8 cellular contexts compared by ENCODE assay signal in the genomic region with DNA sequence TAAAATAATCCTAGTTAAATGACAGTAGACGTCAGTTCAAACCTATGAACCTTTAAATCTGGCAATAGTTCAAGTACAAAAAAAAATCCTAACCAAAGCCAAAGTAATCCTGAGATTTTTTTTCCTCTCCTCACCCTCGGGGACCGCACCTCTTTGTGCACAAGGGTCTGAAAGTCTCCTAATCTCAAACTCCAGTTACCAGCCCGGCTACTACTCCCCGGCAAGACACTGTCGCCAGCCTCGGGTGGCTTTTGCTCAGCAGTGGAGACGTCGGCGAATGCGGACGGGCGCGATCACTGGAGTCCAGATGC. TPM values are rescaled to one million over a fixed set of nuclear protein-coding genes. Genes with fewer than 3 reads are reported as not detected.
DNase-seq lines count a peak whose midpoint lies in the region; ATAC-seq and TF ChIP-seq lines count a peak whose summit lies in the region.

No MANE protein-coding gene starts in this region.

- peak overlapping the region; percentile 98 to 99 for H3K27ac ChIP-seq in SK-N-SH (ENCODE audit: low read depth in 2 of 2, low read length in 1 of 2)
- peak overlapping the region; percentile 96 to 97 (median 96) for H3K27ac ChIP-seq in gastrocnemius medialis

- H3K79me2 ChIP-seq in SK-N-SH (ENCODE audit: insufficient read depth): peaks cover 81% of the 10 kb centered on the region

- peak overlapping the region; percentile 90 for H3K4me3 Mint-ChIP-seq in activated T-cell treated with anti-CD3 and anti-CD28 coated beads, Interleukin-2, amount 50 U/mL, for 4 hours

- H3K36me3 ChIP-seq in SK-N-SH (replicated peaks in 1 of 2; ENCODE audit: control insufficient read depth in 1 of 2, insufficient read depth in 2 of 2, low read length in 1 of 2) (peaks cover 30 to 45% of the 10 kb centered on the region in 2 experiments), gastrocnemius medialis (peaks cover 0 to 23% of the 10 kb centered on the region in 2 donors)

- peak overlapping the region; percentile 5; the same call in 1 of the 2 replicates for H2AFZ ChIP-seq in SK-N-SH (ENCODE audit: low read depth)

- 1% methylated on average over 14 of the region's 14 CpGs for WGBS in SK-N-SH (ENCODE audit: low lambda C conversion rate)

- CTCF ChIA-PET in SK-N-SH (lab: Yijun Ruan, JAX): no interaction called here

- H3K4me3 ChIP-seq in SK-N-SH (ENCODE audit: low read depth in 2 of 2, low read length in 1 of 2) (peak overlapping the region; percentile 82 to 94), fibroblast of villous mesenchyme (ENCODE audit: low read depth, low read length) (peak overlapping the region; percentile 94), gastrocnemius medialis (peak overlapping the region; percentile 85 to 96 (median 88))

- TF ChIP-seq CTCF in SK-N-SH (IDR thresholded peaks at IDR 0.05): no peak
- no peak for TF ChIP-seq CTCF in fibroblast of villous mesenchyme (IDR thresholded peaks at IDR 0.05; ENCODE audit: insufficient read depth, low read depth, low read length)
- TF ChIP-seq CTCF in gastrocnemius medialis (IDR thresholded peaks at IDR 0.05 in 4 of 5, conservative IDR thresholded peaks at IDR 0.05 in 1 of 5): no peak

- intact Hi-C loops in gastrocnemius medialis (cut with DNase I; ENCODE audit: low total_unique reads) (loop anchor here (1.0 to 10.0 kb wide), 6 partner anchors 58 to 564 kb away; a partner anchor contains a TSS), posterior vena cava (cut with DNase I) (no loop called here)

- in situ Hi-C loops in gastrocnemius medialis (cut with MboI; ENCODE audit: low sequenced_read_pairs in 4 of 4): loop anchor here (10.0 to 25.0 kb wide), 4 partner anchors 144 to 572 kb away; a partner anchor contains a TSS

- TF ChIP-seq RAD21 in SK-N-SH (IDR thresholded peaks at IDR 0.05; ENCODE audit: low read length): no peak

- no peak for ATAC-seq in activated T-cell treated with anti-CD3 and anti-CD28 coated beads, Interleukin-2, amount 50 U/mL, for 4 hours
- ATAC-seq in gastrocnemius medialis (peak; percentile 40 to 42), HG02973 (IDR thresholded peaks at IDR 0.05; ENCODE audit: unreplicated experiment) (no peak), GM19397 (IDR thresholded peaks at IDR 0.05; ENCODE audit: unreplicated experiment) (no peak)

- no peak for DNase-seq in activated T-cell treated with anti-CD3 and anti-CD28 coated beads, Interleukin-2, amount 50 U/mL, for 4 hours
- no peak for DNase-seq in activated T-cell treated with anti-CD3 and anti-CD28 coated beads, Interleukin-2, amount 50 U/mL, for 48 hours
- DNase-seq in SK-N-SH: no peak
- DNase-seq in fibroblast of villous mesenchyme (ENCODE audit: low read depth): no peak
- DNase-seq in gastrocnemius medialis: no peak
- no peak for DNase-seq in posterior vena cava (ENCODE audit: low spot score)

- H3K4me2 ChIP-seq in SK-N-SH: peak overlapping the region; percentile 90

- H3K27me3 Mint-ChIP-seq in activated T-cell treated with anti-CD3 and anti-CD28 coated beads, Interleukin-2, amount 50 U/mL, for 4 hours (ENCODE audit: low read depth): no peaks in the 10 kb centered on the region

- no peak for TF ChIP-seq POLR2A in gastrocnemius medialis (IDR thresholded peaks at IDR 0.05)

- H3K9me3 ChIP-seq in SK-N-SH (no peaks in the 10 kb centered on the region), gastrocnemius medialis (no peaks in the 10 kb centered on the region)

- peaks cover 44% of the 10 kb centered on the region for H4K20me1 ChIP-seq in SK-N-SH (ENCODE audit: insufficient read depth)

- peaks cover 6 to 8% of the 10 kb centered on the region in 2 experiments; a peak in 3 of 4 replicates for H3K4me1 ChIP-seq in SK-N-SH (ENCODE audit: control insufficient read depth in 1 of 2, insufficient read depth in 2 of 2, low read depth in 1 of 2, low read length in 1 of 2)
- peaks cover 37 to 40% of the 10 kb centered on the region in 2 donors for H3K4me1 ChIP-seq in gastrocnemius medialis

- H3K9me3 Mint-ChIP-seq in activated T-cell treated with anti-CD3 and anti-CD28 coated beads, Interleukin-2, amount 50 U/mL, for 4 hours: no peaks in the 10 kb centered on the region

- POLR2A ChIA-PET in SK-N-SH (lab: Yijun Ruan, JAX): no interaction called here

- no peak for TF ChIP-seq EP300 in SK-N-SH (IDR thresholded peaks at IDR 0.05; ENCODE audit: borderline replicate concordance in 1 of 2, low read depth in 1 of 2, low read length in 1 of 2)

- peaks cover 36% of the 10 kb centered on the region for H3F3A ChIP-seq in SK-N-SH (replicated peaks; ENCODE audit: insufficient read depth)

- H3K4me1 Mint-ChIP-seq in activated T-cell treated with anti-CD3 and anti-CD28 coated beads, Interleukin-2, amount 50 U/mL, for 4 hours (ENCODE audit: low read depth): peaks cover 34% of the 10 kb centered on the region

- no peaks in the 10 kb centered on the region for H3K27me3 ChIP-seq in SK-N-SH (ENCODE audit: insufficient read depth)
- no peaks in the 10 kb centered on the region for H3K27me3 ChIP-seq in gastrocnemius medialis

- peak overlapping the region; percentile 99 for H3K9ac ChIP-seq in SK-N-SH

- H3K36me3 Mint-ChIP-seq in activated T-cell treated with anti-CD3 and anti-CD28 coated beads, Interleukin-2, amount 50 U/mL, for 4 hours (ENCODE audit: insufficient read depth): peaks cover 14% of the 10 kb centered on the region

- H3K9me2 ChIP-seq in SK-N-SH: no peaks in the 10 kb centered on the region

TF ChIP-seq in SK-N-SH, 30 proteins besides CTCF, POLR2A, EP300 and RAD21:
- TF ChIP-seq, protein P1, sequence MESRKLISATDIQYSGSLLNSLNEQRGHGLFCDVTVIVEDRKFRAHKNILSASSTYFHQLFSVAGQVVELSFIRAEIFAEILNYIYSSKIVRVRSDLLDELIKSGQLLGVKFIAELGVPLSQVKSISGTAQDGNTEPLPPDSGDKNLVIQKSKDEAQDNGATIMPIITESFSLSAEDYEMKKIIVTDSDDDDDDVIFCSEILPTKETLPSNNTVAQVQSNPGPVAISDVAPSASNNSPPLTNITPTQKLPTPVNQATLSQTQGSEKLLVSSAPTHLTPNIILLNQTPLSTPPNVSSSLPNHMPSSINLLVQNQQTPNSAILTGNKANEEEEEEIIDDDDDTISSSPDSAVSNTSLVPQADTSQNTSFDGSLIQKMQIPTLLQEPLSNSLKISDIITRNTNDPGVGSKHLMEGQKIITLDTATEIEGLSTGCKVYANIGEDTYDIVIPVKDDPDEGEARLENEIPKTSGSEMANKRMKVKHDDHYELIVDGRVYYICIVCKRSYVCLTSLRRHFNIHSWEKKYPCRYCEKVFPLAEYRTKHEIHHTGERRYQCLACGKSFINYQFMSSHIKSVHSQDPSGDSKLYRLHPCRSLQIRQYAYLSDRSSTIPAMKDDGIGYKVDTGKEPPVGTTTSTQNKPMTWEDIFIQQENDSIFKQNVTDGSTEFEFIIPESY (IDR thresholded peaks at IDR 0.05; ENCODE audit: borderline replicate concordance, low read depth): 0 out of 2 replicates have a peak, but pooled peaks have one; percentile 10
- TF ChIP-seq RCOR1 (IDR thresholded peaks at IDR 0.05; ENCODE audit: low read length) (no peak), FOXM1 (IDR thresholded peaks at IDR 0.05; ENCODE audit: low read depth) (0 out of 2 replicates have a peak, but pooled peaks have one; percentile 10), EZH2phosphoT487 (IDR thresholded peaks at IDR 0.05; ENCODE audit: borderline replicate concordance, low read depth) (no peak)
- TF ChIP-seq, protein P2, sequence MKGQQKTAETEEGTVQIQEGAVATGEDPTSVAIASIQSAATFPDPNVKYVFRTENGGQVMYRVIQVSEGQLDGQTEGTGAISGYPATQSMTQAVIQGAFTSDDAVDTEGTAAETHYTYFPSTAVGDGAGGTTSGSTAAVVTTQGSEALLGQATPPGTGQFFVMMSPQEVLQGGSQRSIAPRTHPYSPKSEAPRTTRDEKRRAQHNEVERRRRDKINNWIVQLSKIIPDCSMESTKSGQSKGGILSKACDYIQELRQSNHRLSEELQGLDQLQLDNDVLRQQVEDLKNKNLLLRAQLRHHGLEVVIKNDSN (IDR thresholded peaks at IDR 0.05; ENCODE audit: borderline replicate concordance, low read depth): no peak

RNA-seq across cellular contexts. Expression of a gene that starts 0.4 kb away (rescaled TPM):
- 100 to 1,000 TPM; 114 to 124 (median 123) TPM for total RNA-seq in activated T-cell treated with anti-CD3 and anti-CD28 coated beads, Interleukin-2, amount 50 U/mL, for 4 hours
- 147 and 191 TPM in 2 replicates for polyA plus RNA-seq in SK-N-SH (2012; rRNA removed)
- polyA plus RNA-seq in SK-N-SH (2012; cell fraction: cytosol; rRNA removed): 141 and 148 TPM in 2 replicates
- 118 and 233 TPM in 2 replicates for polyA plus RNA-seq in SK-N-SH (2012; cell fraction: nucleus; rRNA removed)
- total RNA-seq in fibroblast of villous mesenchyme: 381 and 523 TPM in 2 replicates
- total RNA-seq in gastrocnemius medialis: 100 to 1,000 TPM in 3 of 4 donors, 10 to 100 TPM in 1; 95.2 to 112 (median 105) TPM
- 100 to 1,000 TPM; 287 to 309 TPM for total RNA-seq in posterior vena cava

RNA-seq across cellular contexts. Expression of a gene that starts 10.0 kb away (rescaled TPM):
- total RNA-seq in activated T-cell treated with anti-CD3 and anti-CD28 coated beads, Interleukin-2, amount 50 U/mL, for 4 hours: 1 to 10 TPM in 2 of 3 donors, under 1 TPM in 1; 0.87 to 2.4 (median 1.0) TPM
- polyA plus RNA-seq in SK-N-SH (2012; rRNA removed): 1.5 and 1.6 TPM in 2 replicates
- 1.5 and 1.7 TPM in 2 replicates for polyA plus RNA-seq in SK-N-SH (2012; cell fraction: cytosol; rRNA removed)
- polyA plus RNA-seq in SK-N-SH (2012; cell fraction: nucleus; rRNA removed): 1.2 and 3.7 TPM in 2 replicates
- total RNA-seq in fibroblast of villous mesenchyme: 2.3 and 3.9 TPM in 2 replicates
- total RNA-seq in gastrocnemius medialis: 10 to 100 TPM in 1 of 4 donors, 1 to 10 TPM in 3; 7.6 to 11.1 (median 8.4) TPM
- total RNA-seq in posterior vena cava: 1 to 10 TPM; 2.9 to 4.4 TPM

Comparison
In these comparisons a context has a peak if more than half of its experiments do, and no peak if none do; other contexts are left out.
1. ATAC-seq: peak in gastrocnemius medialis (2 of 2); none in activated T-cell treated with anti-CD3 and anti-CD28 coated beads, Interleukin-2, amount 50 U/mL, for 4 hours (0 of 2), HG02973 (single experiment) and GM19397 (single experiment).
2. Peak in every context shown above with its lines, with median percentiles within 50 percentile points of each other: H3K4me3 ChIP-seq.